16 cellular contexts compared by ENCODE assay signal in genomic region chr12:4221157-4221556, GRCh38. TPM values are rescaled to one million over a fixed set of nuclear protein-coding genes. Genes with fewer than 3 reads are reported as not detected.
"Had no signal": no experiment of that assay in that cellular context is flagged by ENCODE, and none has a peak within 500 bp of the region (broad histone marks: within the 10 kb centered on the region; RNA-seq: fewer than 3 reads in every experiment).

No MANE protein-coding gene starts in this region.

- ATAC-seq: activated T-helper 17 cell treated with anti-CD3 and anti-CD28 coated beads, Interleukin-2, amount 50 U/mL, for 72 hours; gastrocnemius medialis; left ventricle myocardium superior; WTC11 had no signal

- H3K4me1 Mint-ChIP-seq: mesothelial cell of epicardium, neural crest cell had no signal

- DNase-seq: activated CD4-positive, alpha-beta T cell treated with anti-CD3 and anti-CD28 coated beads, Interleukin-2, amount 10 ng/mL, durations not matched to agents 7 days and 5 days; activated naive CD4-positive, alpha-beta T cell treated with anti-CD3 and anti-CD28 coated beads, Interleukin-2, amount 50 U/mL, for 16 hours; brain microvascular endothelial cell; effector CD8-positive, alpha-beta T cell; gastrocnemius medialis; left ventricle myocardium superior; retina; SK-N-SH; T-helper 1 cell had no signal

- H3K4me2 ChIP-seq: SK-N-SH had no signal

- H3K79me2 ChIP-seq: parathyroid adenoma had no signal

- H3K27me3 Mint-ChIP-seq: activated T-helper 17 cell treated with anti-CD3 and anti-CD28 coated beads, Interleukin-2, amount 50 U/mL, for 72 hours had no signal

- H3K36me3 ChIP-seq: brain microvascular endothelial cell, gastrocnemius medialis, tibial nerve had no signal

- H3K4me1 ChIP-seq: gastrocnemius medialis, parathyroid adenoma, tibial nerve had no signal

- H3K4me3 ChIP-seq: gastrocnemius medialis, skin epidermis, tibial nerve had no signal

- H3K9me3 ChIP-seq: gastrocnemius medialis, SK-N-SH had no signal

- H3K9me3 Mint-ChIP-seq: activated T-helper 17 cell treated with anti-CD3 and anti-CD28 coated beads, Interleukin-2, amount 50 U/mL, for 72 hours; neural crest cell had no signal

- H3K27ac Mint-ChIP-seq: activated CD4-positive, alpha-beta T cell treated with anti-CD3 and anti-CD28 coated beads, Interleukin-2, amount 10 ng/mL, durations not matched to agents 7 days and 5 days; activated T-helper 17 cell treated with anti-CD3 and anti-CD28 coated beads, Interleukin-2, amount 50 U/mL, for 72 hours; mesothelial cell of epicardium; WTC11 had no signal

- H2AFZ ChIP-seq: parathyroid adenoma had no signal

- H3K4me3 Mint-ChIP-seq: activated CD4-positive, alpha-beta T cell treated with anti-CD3 and anti-CD28 coated beads, Interleukin-2, amount 10 ng/mL, durations not matched to agents 7 days and 5 days; activated T-helper 17 cell treated with anti-CD3 and anti-CD28 coated beads, Interleukin-2, amount 50 U/mL, for 72 hours; mesothelial cell of epicardium; neural crest cell; WTC11 had no signal

- H3K9ac ChIP-seq: parathyroid adenoma, SK-N-SH had no signal

- H3K27me3 ChIP-seq: brain microvascular endothelial cell, tibial nerve had no signal

- H3K27ac ChIP-seq: brain microvascular endothelial cell, gastrocnemius medialis, parathyroid adenoma, skin epidermis, tibial nerve had no signal

RNA-seq across cellular contexts. Expression of gene CCND2, which starts 52.4 kb away (rescaled TPM):
- polyA plus RNA-seq: SK-N-SH had no signal
